In genomic region chr12:121711925-121712461, GRCh38 we compare ENCODE assay signal across 8 cellular contexts. TPM values are rescaled to one million over a fixed set of nuclear protein-coding genes. Genes with fewer than 3 reads are reported as not detected.
A peak's percentile ranks its signal among the peaks of the same experiment; 100 is the strongest.
DNase-seq lines count a peak whose midpoint lies in the region; ATAC-seq, FAIRE-seq and TF ChIP-seq lines count a peak whose summit lies in the region.

No MANE protein-coding gene starts in this region.

- H3K4me2 ChIP-seq in HepG2 (ENCODE audit: low read depth, low read length): peak overlapping the region; percentile 100

- no peak for TF ChIP-seq CTCF in CD4-positive, alpha-beta T cell (IDR thresholded peaks at IDR 0.05)
- TF ChIP-seq CTCF in RWPE1 (conservative IDR thresholded peaks at IDR 0.05; ENCODE audit: low read depth) (no peak), HepG2 (CRISPR knock-in tag; IDR thresholded peaks at IDR 0.05) (no peak), suprapubic skin (IDR thresholded peaks at IDR 0.05) (no peak)

- WGBS in HepG2 (ENCODE audit: low lambda C conversion rate): under 1% methylated on average over 13 of the region's 20 CpGs
- under 1% methylated on average over 20 of the region's 20 CpGs for WGBS in suprapubic skin

- H3K27me3 Mint-ChIP-seq in CD4-positive, alpha-beta T cell: no peaks in the 10 kb centered on the region

- H3K4me1 Mint-ChIP-seq in CD4-positive, alpha-beta T cell (ENCODE audit: low read depth): peaks cover 19% of the 10 kb centered on the region

- H4K20me1 ChIP-seq in HepG2 (ENCODE audit: insufficient read depth, low read length): no peaks in the 10 kb centered on the region

- TF ChIP-seq RAD21 in HepG2 (CRISPR knock-in tag; IDR thresholded peaks at IDR 0.05): no peak

- TF ChIP-seq EP300 in HepG2 (IDR thresholded peaks at IDR 0.05; ENCODE audit: low read depth in 2 of 2, low read length in 2 of 2): no peak
- TF ChIP-seq EP300 in HepG2 (CRISPR knock-in tag; IDR thresholded peaks at IDR 0.05; ENCODE audit: borderline replicate concordance): no peak
- no peak for TF ChIP-seq EP300 in suprapubic skin (IDR thresholded peaks at IDR 0.05)

- FAIRE-seq in HepG2 (lab: Jason Lieb, UNC) (no peak), GM19239 (lab: Jason Lieb, UNC) (no peak)

- peak; percentile 50 for ATAC-seq in CD4-positive, alpha-beta T cell (ENCODE audit: poor library complexity)
- ATAC-seq in GM19351 (IDR thresholded peaks at IDR 0.05; ENCODE audit: unreplicated experiment) (peak; percentile 27), HG03354 (IDR thresholded peaks at IDR 0.05; ENCODE audit: poor library complexity, severe bottlenecking, unreplicated experiment) (peak; percentile 30), HepG2 (peak; percentile 34)

- peak overlapping the region; percentile 54 for H3K27ac ChIP-seq in CD4-positive, alpha-beta T cell (ENCODE audit: low read depth, low read length)
- H3K27ac ChIP-seq in RWPE1 (peak overlapping the region; percentile 88), cingulate gyrus (ENCODE audit: low read depth, low read length) (peak overlapping the region; percentile 23), HepG2 (ENCODE audit: extremely low read length, insufficient read depth, low read length) (peak overlapping the region; percentile 77), suprapubic skin (peak overlapping the region; percentile 74)

- peak overlapping the region; percentile 31 for H2AFZ ChIP-seq in HepG2 (ENCODE audit: low read length)

- peak overlapping the region; percentile 83 for H3K27ac Mint-ChIP-seq in CD4-positive, alpha-beta T cell

- H3K27me3 ChIP-seq in CD4-positive, alpha-beta T cell (ENCODE audit: control insufficient read depth, insufficient read depth, low read length): no peaks in the 10 kb centered on the region
- H3K27me3 ChIP-seq in HepG2 (ENCODE audit: control insufficient read depth in 1 of 2, insufficient read depth in 2 of 2, low read length in 2 of 2) (no peaks in the 10 kb centered on the region; a peak in 1 of 5 replicates), suprapubic skin (no peaks in the 10 kb centered on the region)

- H3K36me3 Mint-ChIP-seq in CD4-positive, alpha-beta T cell (ENCODE audit: low read depth): peaks cover 8% of the 10 kb centered on the region

- BruUV-seq in HepG2 (replicated peaks; lab: Mats Ljungman, UMichigan): TSS peak; percentile 95

- H3K9me3 ChIP-seq in CD4-positive, alpha-beta T cell (ENCODE audit: control insufficient read depth, low read length): no peaks in the 10 kb centered on the region
- no peaks in the 10 kb centered on the region for H3K9me3 ChIP-seq in HepG2 (ENCODE audit: low read length)
- no peaks in the 10 kb centered on the region for H3K9me3 ChIP-seq in suprapubic skin

- CTCF ChIA-PET in CD4-positive, alpha-beta T cell (lab: Charles Lee): interaction anchor here (1.0 to 3.2 kb wide), 10 partner anchors 15 to 176 kb away, joined by 3 to 21 read pairs (median 4); partner anchors contain the start of genes PSMD9 and RHOF
- CTCF ChIA-PET in RWPE1 (lab: Yijun Ruan, JAX): interaction anchor here (0.9 to 1.2 kb wide), 2 partner anchors 82 to 100 kb away, joined by 3 to 4 read pairs; no protein-coding TSS in a partner anchor
- CTCF ChIA-PET in HepG2 (lab: Yijun Ruan, JAX; ENCODE audit: low intra/inter-chr PET ratio, low total read pairs): no interaction called here

- DNase-seq in CD4-positive, alpha-beta T cell: peak in 4 of 10 experiments; percentile 1 to 35 (median 4)
- no peak for DNase-seq in RWPE1 (ENCODE audit: low spot score)
- peak; percentile 35 for DNase-seq in HepG2 (ENCODE audit: low spot score)
- peak in 1 of 2 donors; percentile 70 for DNase-seq in suprapubic skin (ENCODE audit: low spot score in 2 of 2)
- no peak for DNase-seq in GM19239 (ENCODE audit: insufficient read length, low spot score)

- H3K4me1 ChIP-seq in HepG2 (ENCODE audit: insufficient read depth, low read length) (peaks cover 80% of the 10 kb centered on the region), suprapubic skin (peaks cover 25% of the 10 kb centered on the region)

- in situ Hi-C loops in HepG2 (cut with HindIII; ENCODE audit: extremely low pct_ligation_motif_present, low pct_unique_long_range_greater_than_20kb): no loop called here

- no peak for TF ChIP-seq POLR2A in HepG2 (IDR thresholded peaks at IDR 0.05; ENCODE audit: insufficient read depth in 1 of 2, low read depth in 2 of 2, low read length in 2 of 2)
- TF ChIP-seq POLR2A in suprapubic skin (IDR thresholded peaks at IDR 0.05): no peak

- intact Hi-C loops in CD4-positive, alpha-beta T cell (cut with DNase I, micrococcal nuclease): loop anchor here (1.0 to 5.0 kb wide), 5 partner anchors 25 to 177 kb away; partner anchors contain the start of genes PSMD9 (in 2 of the 2) and RHOF (in 2 of the 2)
- intact Hi-C loops in HepG2 (cut with micrococcal nuclease; ENCODE audit: unreplicated experiment): loop anchor here (5.0 kb wide), 1 partner anchor 60 kb away; no protein-coding TSS in a partner anchor

- no peaks in the 10 kb centered on the region for H3K9me3 Mint-ChIP-seq in CD4-positive, alpha-beta T cell

- H3K4me3 ChIP-seq in HepG2 (replicated peaks in 1 of 3; ENCODE audit: insufficient read depth in 1 of 3, low read depth in 2 of 3, low read length in 3 of 3) (peak overlapping the region; percentile 60 to 91 (median 63)), suprapubic skin (peak overlapping the region; percentile 89)

- POLR2A ChIA-PET in CD4-positive, alpha-beta T cell (lab: Charles Lee): interaction anchor here (0.6 to 4.0 kb wide), 14 partner anchors 25 to 514 kb away, joined by 3 to 73 read pairs (median 5); partner anchors contain the start of genes DIABLO, ORAI1, PSMD9 and RHOF
- POLR2A ChIA-PET in RWPE1 (lab: Yijun Ruan, JAX; ENCODE audit: low non-redundant PET) (interaction anchor here (0.5 to 0.6 kb wide), 2 partner anchors 23 to 186 kb away, joined by 4 to 5 read pairs; no protein-coding TSS in a partner anchor), HepG2 (lab: Yijun Ruan, JAX) (interaction anchor here (0.7 to 2.2 kb wide), 13 partner anchors 9 to 593 kb away, joined by 3 to 15 read pairs (median 3); partner anchors contain the start of genes HPD, PSMD9 and RNF34)

- H3K4me3 Mint-ChIP-seq in CD4-positive, alpha-beta T cell: peak overlapping the region; percentile 90

- H3K36me3 ChIP-seq in HepG2 (replicated peaks in 1 of 2; ENCODE audit: control insufficient read depth in 1 of 2, insufficient read depth in 2 of 2, low read length in 2 of 2): no peaks in the 10 kb centered on the region; a peak in 1 of 5 replicates
- no peaks in the 10 kb centered on the region for H3K36me3 ChIP-seq in suprapubic skin

- peak overlapping the region; percentile 82 for H3K9ac ChIP-seq in HepG2 (ENCODE audit: insufficient read depth, low read depth, low read length)

- H3K79me2 ChIP-seq in HepG2 (ENCODE audit: insufficient read depth, low read length): peaks cover 20% of the 10 kb centered on the region

RNA-seq across cellular contexts. Expression of gene TMEM120B, which starts 0.6 kb away (rescaled TPM):
- total RNA-seq in CD4-positive, alpha-beta T cell: 1 to 10 TPM; 7.3 to 7.7 TPM
- total RNA-seq in HepG2 (2016; rRNA removed; fragmentation: Illumina TruSeq; extraction: Trizol): 3.8 and 7.1 TPM in 2 replicates
- total RNA-seq in HepG2 (2016; cell fraction: cytosol; rRNA removed; fragmentation: Illumina TruSeq; extraction: Trizol; ENCODE audit: low read depth): 4.1 and 4.4 TPM in 2 replicates
- total RNA-seq in HepG2 (2016; cell fraction: insoluble cytoplasmic fraction; rRNA removed; fragmentation: Illumina TruSeq; extraction: Trizol): 2.9 and 6.5 TPM in 2 replicates
- 5.8 and 6.5 TPM in 2 replicates for total RNA-seq in HepG2 (2016; cell fraction: membrane; rRNA removed; fragmentation: Illumina TruSeq; extraction: Trizol)
- total RNA-seq in HepG2 (2016; cell fraction: nucleus; rRNA removed; fragmentation: Illumina TruSeq; extraction: Trizol): 7.0 and 7.1 TPM in 2 replicates
- 12.9 and 14.3 TPM in 2 replicates for polyA plus RNA-seq in HepG2 (2011; rRNA removed)
- 6.4 and 7.2 TPM in 2 replicates for polyA plus RNA-seq in HepG2 (2011; cell fraction: cytosol; rRNA removed)
- 31.6 and 33.2 TPM in 2 replicates for polyA plus RNA-seq in HepG2 (2011; cell fraction: nucleus; rRNA removed)
- 5.8 and 5.9 TPM in 2 replicates for polyA plus RNA-seq in HepG2 (2012)
- 5.1 and 6.6 TPM in 2 replicates for polyA plus RNA-seq in HepG2 (2016; cell fraction: cytosol; fragmentation: Illumina TruSeq; extraction: Trizol; ENCODE audit: low read depth)
- 4.7 and 5.1 TPM in 2 replicates for polyA plus RNA-seq in HepG2 (2016; cell fraction: insoluble cytoplasmic fraction; fragmentation: Illumina TruSeq; extraction: Trizol; ENCODE audit: low read depth)
- 6.2 and 7.5 TPM in 2 replicates for polyA plus RNA-seq in HepG2 (2016; cell fraction: membrane; fragmentation: Illumina TruSeq; extraction: Trizol; ENCODE audit: low read depth)
- 20.3 and 25.3 TPM in 2 replicates for polyA plus RNA-seq in HepG2 (2016; cell fraction: nucleus; fragmentation: Illumina TruSeq; extraction: Trizol; ENCODE audit: insufficient read depth, low read depth)
- polyA minus RNA-seq in HepG2 (2011; rRNA and poly(A)+ RNA removed; ENCODE audit: low replicate concordance): 26.4 and 34.9 TPM in 2 replicates
- polyA minus RNA-seq in HepG2 (2011; cell fraction: cytosol; rRNA and poly(A)+ RNA removed): 8.7 and 9.2 TPM in 2 replicates
- polyA minus RNA-seq in HepG2 (2011; cell fraction: nucleus; rRNA and poly(A)+ RNA removed): 9.5 and 9.8 TPM in 2 replicates
- 10 to 100 TPM in 1 of 4 donors, 1 to 10 TPM in 3; 7.1 to 13.8 (median 8.8) TPM for total RNA-seq in suprapubic skin

RNA-seq across cellular contexts. Expression of gene MORN3, which starts 42.5 kb away (rescaled TPM):
- 10 to 100 TPM in 1 of 2 experiments, 1 to 10 TPM in 1; 9.8 to 11.9 TPM for total RNA-seq in CD4-positive, alpha-beta T cell
- 2.0 TPM in 2 replicates for total RNA-seq in HepG2 (2016; rRNA removed; fragmentation: Illumina TruSeq; extraction: Trizol)
- 0.53 and 2.6 TPM in 2 replicates for total RNA-seq in HepG2 (2016; cell fraction: cytosol; rRNA removed; fragmentation: Illumina TruSeq; extraction: Trizol; ENCODE audit: low read depth)
- 1.5 and 2.6 TPM in 2 replicates for total RNA-seq in HepG2 (2016; cell fraction: insoluble cytoplasmic fraction; rRNA removed; fragmentation: Illumina TruSeq; extraction: Trizol)
- total RNA-seq in HepG2 (2016; cell fraction: membrane; rRNA removed; fragmentation: Illumina TruSeq; extraction: Trizol): 2.0 and 2.4 TPM in 2 replicates
- total RNA-seq in HepG2 (2016; cell fraction: nucleus; rRNA removed; fragmentation: Illumina TruSeq; extraction: Trizol): 0.62 and 0.97 TPM in 2 replicates
- 0.98 and 1.1 TPM in 2 replicates for polyA plus RNA-seq in HepG2 (2011; rRNA removed)
- 0.86 and 0.90 TPM in 2 replicates for polyA plus RNA-seq in HepG2 (2011; cell fraction: cytosol; rRNA removed)
- polyA plus RNA-seq in HepG2 (2011; cell fraction: nucleus; rRNA removed): 0.35 and 0.48 TPM in 2 replicates
- 0.55 and 0.58 TPM in 2 replicates for polyA plus RNA-seq in HepG2 (2012)
- polyA plus RNA-seq in HepG2 (2016; cell fraction: cytosol; fragmentation: Illumina TruSeq; extraction: Trizol; ENCODE audit: low read depth): 2.2 and 2.6 TPM in 2 replicates
- 1.3 and 1.8 TPM in 2 replicates for polyA plus RNA-seq in HepG2 (2016; cell fraction: insoluble cytoplasmic fraction; fragmentation: Illumina TruSeq; extraction: Trizol; ENCODE audit: low read depth)
- polyA plus RNA-seq in HepG2 (2016; cell fraction: membrane; fragmentation: Illumina TruSeq; extraction: Trizol; ENCODE audit: low read depth): 1.6 TPM in 2 replicates
- 0.93 and 1.2 TPM in 2 replicates for polyA plus RNA-seq in HepG2 (2016; cell fraction: nucleus; fragmentation: Illumina TruSeq; extraction: Trizol; ENCODE audit: insufficient read depth, low read depth)
- 0.44 TPM in 1 of 2 replicates, not detected in the other for polyA minus RNA-seq in HepG2 (2011; rRNA and poly(A)+ RNA removed; ENCODE audit: low replicate concordance)
- 0.18 TPM in 1 of 2 replicates, not detected in the other for polyA minus RNA-seq in HepG2 (2011; cell fraction: cytosol; rRNA and poly(A)+ RNA removed)
- 0.13 and 0.75 TPM in 2 replicates for polyA minus RNA-seq in HepG2 (2011; cell fraction: nucleus; rRNA and poly(A)+ RNA removed)
- 1 to 10 TPM; 1.5 to 4.5 (median 2.6) TPM for total RNA-seq in suprapubic skin

Comparison
In these comparisons a context has a peak if more than half of its experiments do, and no peak if none do; other contexts are left out.
1. H3K27ac ChIP-seq: peak in every context shown above with its lines; median percentile 88 in RWPE1; 77 in HepG2; 74 in suprapubic skin; 54 in CD4-positive, alpha-beta T cell; 23 in cingulate gyrus.